In genomic region chr15:26242565-26242964, GRCh38 we compare ENCODE assay signal across 1 cellular context.
TF ChIP-seq lines count a peak whose summit lies in the region.

No MANE protein-coding gene starts in this region.

TF ChIP-seq in GM23338, 12 proteins besides CTCF, POLR2A, EP300 and RAD21 (continued from another document):
- TF ChIP-seq ZNF462 (CRISPR knock-in tag; IDR thresholded peaks at IDR 0.05) (peak; percentile 75; the same call in 1 of the 2 replicates), POLR2AphosphoS5 (IDR thresholded peaks at IDR 0.05; ENCODE audit: low read depth) (peak; percentile 65), NANOG (IDR thresholded peaks at IDR 0.05; ENCODE audit: borderline replicate concordance) (peak; percentile 28; the same call in 1 of the 2 replicates), ZNF331 (CRISPR knock-in tag; IDR thresholded peaks at IDR 0.05; ENCODE audit: low read depth) (no peak)
